Comparison of ENCODE assay signal across 1 cellular context in genomic region chr6:15996030-15996429, GRCh38.
TF ChIP-seq lines count a peak whose summit lies in the region.

No MANE protein-coding gene starts in this region.

TF ChIP-seq in K562, 482 proteins besides CTCF, POLR2A, EP300 and RAD21 (continued from another document and continues in another):
- TF ChIP-seq GTF3C2 (IDR thresholded peaks at IDR 0.05; ENCODE audit: borderline replicate concordance, extremely low read depth, insufficient read length), result no peak
- no peak for TF ChIP-seq HDGF (IDR thresholded peaks at IDR 0.05)
- TF ChIP-seq MTA3 (IDR thresholded peaks at IDR 0.05; ENCODE audit: borderline replicate concordance), result no peak
- no peak for TF ChIP-seq E2F8 (IDR thresholded peaks at IDR 0.05; ENCODE audit: low read depth, partially characterized antibody)
- no peak for TF ChIP-seq NFIC (IDR thresholded peaks at IDR 0.05)
- no peak for TF ChIP-seq ZNF232 (CRISPR knock-in tag; IDR thresholded peaks at IDR 0.05)
- TF ChIP-seq MECOM (CRISPR knock-in tag; IDR thresholded peaks at IDR 0.05), result no peak
- TF ChIP-seq ZKSCAN8 (CRISPR knock-in tag; IDR thresholded peaks at IDR 0.05), result no peak
- TF ChIP-seq GATA2 (CRISPR knock-in tag; IDR thresholded peaks at IDR 0.05), result no peak
- no peak for TF ChIP-seq MEF2A (IDR thresholded peaks at IDR 0.05; ENCODE audit: control insufficient read depth, low read depth, low read length)
- TF ChIP-seq RHOXF2B (CRISPR knock-in tag; conservative IDR thresholded peaks at IDR 0.05), result no peak
- TF ChIP-seq ZNF146 (CRISPR knock-in tag; IDR thresholded peaks at IDR 0.05; ENCODE audit: unreplicated experiment), result no peak
- peak in 1 of 2 experiments; percentile 13; a peak in 1 of 4 replicates for TF ChIP-seq FOXK2 (conservative IDR thresholded peaks at IDR 0.05 in 1 of 2, IDR thresholded peaks at IDR 0.05 in 1 of 2; ENCODE audit: low read depth in 2 of 2)
- no peak for TF ChIP-seq ETS2 (tag; IDR thresholded peaks at IDR 0.05; ENCODE audit: borderline replicate concordance, poor library complexity, severe bottlenecking)
- no peak for TF ChIP-seq CGGBP1 (CRISPR knock-in tag; IDR thresholded peaks at IDR 0.05)
- no peak for TF ChIP-seq MLX (CRISPR knock-in tag; conservative IDR thresholded peaks at IDR 0.05)
- no peak for TF ChIP-seq RBFOX2 (IDR thresholded peaks at IDR 0.05; ENCODE audit: low read depth, low read length)
- no peak for TF ChIP-seq HSF4 (CRISPR knock-in tag; IDR thresholded peaks at IDR 0.05; ENCODE audit: borderline replicate concordance)
- no peak for TF ChIP-seq NKRF (IDR thresholded peaks at IDR 0.05; ENCODE audit: borderline replicate concordance)
- no peak; the same call in 1 of the 2 replicates for TF ChIP-seq HCFC1 (IDR thresholded peaks at IDR 0.05; ENCODE audit: low read depth, low read length)
- no peak for TF ChIP-seq SUPT5H (IDR thresholded peaks at IDR 0.05)
- TF ChIP-seq EP400 (IDR thresholded peaks at IDR 0.05), result no peak
- TF ChIP-seq SAFB2 (IDR thresholded peaks at IDR 0.05; ENCODE audit: borderline replicate concordance, low read depth, low read length, severe bottlenecking), result no peak
- no peak for TF ChIP-seq KLF6 (CRISPR knock-in tag; IDR thresholded peaks at IDR 0.05; ENCODE audit: borderline replicate concordance)
- no peak for TF ChIP-seq E2F6 (IDR thresholded peaks at IDR 0.05; ENCODE audit: borderline replicate concordance in 1 of 2, extremely low read depth in 1 of 2, insufficient read depth in 1 of 2, insufficient read length in 1 of 2, low read depth in 1 of 2, low read length in 1 of 2, poor library complexity in 1 of 2, severe bottlenecking in 1 of 2)
- TF ChIP-seq MBD1 (CRISPR knock-in tag; IDR thresholded peaks at IDR 0.05), result no peak
- TF ChIP-seq RBBP5 (IDR thresholded peaks at IDR 0.05; ENCODE audit: borderline replicate concordance, insufficient read depth, low read length, poor library complexity, severe bottlenecking), result no peak
- TF ChIP-seq PATZ1 (CRISPR knock-in tag; IDR thresholded peaks at IDR 0.05; ENCODE audit: borderline replicate concordance), result no peak
- TF ChIP-seq ZNF75A (CRISPR knock-in tag; IDR thresholded peaks at IDR 0.05), result no peak
- TF ChIP-seq ETS1 (conservative IDR thresholded peaks at IDR 0.05; ENCODE audit: control insufficient read depth, low read depth, low read length), result no peak
- no peak for TF ChIP-seq XRCC3 (IDR thresholded peaks at IDR 0.05)
- peak; percentile 30; the same call in 1 of the 2 replicates for TF ChIP-seq L3MBTL2 (IDR thresholded peaks at IDR 0.05)
- no peak for TF ChIP-seq RERE (CRISPR knock-in tag; IDR thresholded peaks at IDR 0.05; ENCODE audit: borderline replicate concordance)
- no peak for TF ChIP-seq SNRNP70 (optimal IDR thresholded peaks at IDR 0.05; ENCODE audit: low read depth, low read length)
